ENCODE assay signal across 31 cellular contexts in genomic region chr2:23123686-23124085, GRCh38.
"Had no signal": no experiment of that assay in that cellular context is flagged by ENCODE, and none has a peak within 500 bp of the region (broad histone marks: within the 10 kb centered on the region; RNA-seq: fewer than 3 reads in every experiment).

No MANE protein-coding gene starts in this region.

- H3K27ac ChIP-seq: neural progenitor cell, ovary, parathyroid adenoma, psoas muscle, skin epidermis, spleen, suprapubic skin, testis, tibial artery, transverse colon, upper lobe of right lung, uterus had no signal

- H3K79me2 ChIP-seq: parathyroid adenoma had no signal

- H3K4me3 Mint-ChIP-seq: natural killer cell; nephron; neural progenitor cell; stimulated activated memory B cell treated with anti-CD40 and anti-IgM and Interleukin-4, amounts not matched to agents 10 μg/mL and 1 μg/mL and 100 μg/mL, for 72 hours; stimulated activated naive CD8-positive, alpha-beta T cell treated with anti-CD3 and anti-CD28 coated beads, Interleukin-15, amount 100 ng/mL, for 72 hours; type B pancreatic cell had no signal

- H3K4me2 ChIP-seq: neural progenitor cell had no signal

- DNase-seq: natural killer cell; occipital lobe; ovary; posterior cingulate gyrus; psoas muscle; right cardiac atrium; spleen; stimulated activated CD4-positive, alpha-beta T cell treated with anti-CD3 and anti-CD28 coated beads, Interleukin-12 subunit alpha, Interleukin-12 subunit beta, amount 100 ng/mL, for 4 hours; stimulated activated CD4-positive, alpha-beta T cell treated with anti-CD3 and anti-CD28 coated beads, Interleukin-1b, Interleukin-23, amount 100 ng/mL, for 48 hours; stimulated activated CD4-positive, alpha-beta T cell treated with anti-CD3 and anti-CD28 coated beads, Interleukin-4, amount 100 ng/mL, for 1 hour; stimulated activated CD4-positive, alpha-beta T cell treated with anti-CD3 and anti-CD28 coated beads, Interleukin-4, amount 100 ng/mL, for 4 hours; stimulated activated CD8-positive, alpha-beta memory T cell treated with anti-CD3 and anti-CD28 coated beads, Interleukin-4, amount 100 ng/mL, for 48 hours; stimulated activated naive CD4-positive, alpha-beta T cell; stimulated activated naive CD8-positive, alpha-beta T cell treated with anti-CD3 and anti-CD28 coated beads, Interleukin-15, amount 100 ng/mL, for 72 hours; stimulated activated naive CD8-positive, alpha-beta T cell treated with anti-CD3 and anti-CD28 coated beads, Interleukin-15, Interleukin-2, amounts not matched to agents 100 U/mL and 50 U/mL, for 24 hours; substantia nigra; testis; tibial artery; transverse colon; upper lobe of right lung; uterus had no signal

- H3K4me1 ChIP-seq: neural progenitor cell, parathyroid adenoma, psoas muscle, spleen, suprapubic skin, testis, tibial artery, upper lobe of right lung, uterus had no signal

- H3K9me3 Mint-ChIP-seq: nephron; stimulated activated naive CD8-positive, alpha-beta T cell treated with anti-CD3 and anti-CD28 coated beads, Interleukin-15, amount 100 ng/mL, for 72 hours had no signal

- H3K27me3 ChIP-seq: neural progenitor cell, ovary, spleen, suprapubic skin, testis, tibial artery, transverse colon, upper lobe of right lung, uterus had no signal

- H3K4me1 Mint-ChIP-seq: natural killer cell; nephron; neural progenitor cell; stimulated activated memory B cell treated with anti-CD40 and anti-IgM and Interleukin-4, amounts not matched to agents 10 μg/mL and 1 μg/mL and 100 μg/mL, for 72 hours; stimulated activated naive CD8-positive, alpha-beta T cell treated with anti-CD3 and anti-CD28 coated beads, Interleukin-15, amount 100 ng/mL, for 72 hours had no signal

- H3K36me3 Mint-ChIP-seq: natural killer cell; neural progenitor cell; stimulated activated memory B cell treated with anti-CD40 and anti-IgM and Interleukin-4, amounts not matched to agents 10 μg/mL and 1 μg/mL and 100 μg/mL, for 72 hours; type B pancreatic cell had no signal

- ATAC-seq: natural killer cell; right cardiac atrium; sciatic nerve; stimulated activated memory B cell treated with anti-CD40 and anti-IgM and Interleukin-4, amounts not matched to agents 10 μg/mL and 1 μg/mL and 100 μg/mL, for 72 hours; stimulated activated naive CD8-positive, alpha-beta T cell treated with anti-CD3 and anti-CD28 coated beads, Interleukin-15, amount 100 ng/mL, for 72 hours; stimulated activated naive CD8-positive, alpha-beta T cell treated with anti-CD3 and anti-CD28 coated beads, Interleukin-15, Interleukin-2, amounts not matched to agents 100 U/mL and 50 U/mL, for 24 hours; upper lobe of right lung had no signal

- H3K9me3 ChIP-seq: ovary, psoas muscle, suprapubic skin, testis, tibial artery, transverse colon, upper lobe of right lung, uterus had no signal

- H2AFZ ChIP-seq: neural progenitor cell, parathyroid adenoma had no signal

- H3K36me3 ChIP-seq: neural progenitor cell, ovary, spleen, suprapubic skin, tibial artery, transverse colon, upper lobe of right lung, uterus had no signal

- H3K4me3 ChIP-seq: neural progenitor cell, ovary, psoas muscle, skin epidermis, smooth muscle cell, spleen, suprapubic skin, testis, tibial artery, transverse colon, upper lobe of right lung, uterus had no signal

- H3K9ac ChIP-seq: neural progenitor cell, parathyroid adenoma had no signal

- H3K27ac Mint-ChIP-seq: natural killer cell; neural progenitor cell; progenitor cell of endocrine pancreas; stimulated activated memory B cell treated with anti-CD40 and anti-IgM and Interleukin-4, amounts not matched to agents 10 μg/mL and 1 μg/mL and 100 μg/mL, for 72 hours; stimulated activated naive CD8-positive, alpha-beta T cell treated with anti-CD3 and anti-CD28 coated beads, Interleukin-15, amount 100 ng/mL, for 72 hours; type B pancreatic cell had no signal
